8 cellular contexts compared by ENCODE assay signal in genomic region chr10:74589226-74589673, GRCh38.
DNase-seq lines count a peak whose midpoint lies in the region; ATAC-seq and TF ChIP-seq lines count a peak whose summit lies in the region.

No MANE protein-coding gene starts in this region.

- no peak overlapping the region for H2AFZ ChIP-seq in OCI-LY1 (ENCODE audit: low read length)

- H3K27me3 ChIP-seq in BLaER1, result no peaks in the 10 kb centered on the region
- no peaks in the 10 kb centered on the region for H3K27me3 ChIP-seq in OCI-LY1 (ENCODE audit: insufficient read depth, low read length)
- no peaks in the 10 kb centered on the region for H3K27me3 ChIP-seq in stomach smooth muscle (ENCODE audit: control insufficient read depth in 1 of 2, insufficient read depth in 2 of 2, low read length in 2 of 2)

- H4K20me1 ChIP-seq in BLaER1 (no peaks in the 10 kb centered on the region), OCI-LY1 (ENCODE audit: insufficient read depth, low read length) (no peaks in the 10 kb centered on the region)

- H3K9ac ChIP-seq in BLaER1 (no peak overlapping the region), OCI-LY1 (ENCODE audit: low read length) (no peak overlapping the region), stomach smooth muscle (ENCODE audit: low read length in 2 of 2) (peak overlapping the region in 1 of 2 donors; percentile 4)

- H3K4me3 ChIP-seq in BLaER1, result no peak overlapping the region
- H3K4me3 ChIP-seq in OCI-LY1 (ENCODE audit: low read depth, low read length, poor library complexity, severe bottlenecking), result no peak overlapping the region
- H3K4me3 ChIP-seq in stomach smooth muscle (ENCODE audit: low read length in 2 of 2), result no peak overlapping the region

- H3K36me3 ChIP-seq in BLaER1 (no peaks in the 10 kb centered on the region), OCI-LY1 (ENCODE audit: insufficient read depth, low read length) (peaks cover 4% of the 10 kb centered on the region; the same call in 1 of the 2 replicates), stomach smooth muscle (ENCODE audit: control insufficient read depth in 2 of 2, insufficient read depth in 2 of 2, low read length in 2 of 2) (no peaks in the 10 kb centered on the region)

- no peak for TF ChIP-seq CTCF in OCI-LY1 (IDR thresholded peaks at IDR 0.05; ENCODE audit: low read length)

- no peaks in the 10 kb centered on the region for H3K9me2 ChIP-seq in OCI-LY1 (ENCODE audit: low read depth, low read length)

- no peaks in the 10 kb centered on the region for H3K9me3 ChIP-seq in BLaER1
- H3K9me3 ChIP-seq in OCI-LY1 (ENCODE audit: low read length), result no peaks in the 10 kb centered on the region
- H3K9me3 ChIP-seq in stomach smooth muscle (ENCODE audit: control insufficient read depth in 2 of 2, low read length in 2 of 2), result no peaks in the 10 kb centered on the region

- H3K79me2 ChIP-seq in OCI-LY1 (ENCODE audit: insufficient read depth, low read length), result no peaks in the 10 kb centered on the region

- H3K27ac ChIP-seq in BLaER1, result peak overlapping the region; percentile 69
- peak overlapping the region; percentile 86 for H3K27ac ChIP-seq in OCI-LY1 (ENCODE audit: low read depth, low read length, poor library complexity, severe bottlenecking)
- peak overlapping the region; percentile 6 for H3K27ac ChIP-seq in stomach smooth muscle (ENCODE audit: low read length)

- peak; percentile 72 to 77 for DNase-seq in activated T-helper 1 cell treated with anti-CD3 and anti-CD28 coated beads, Interleukin-2, amount 50 U/mL, for 16 hours (ENCODE audit: low read depth in 1 of 2, low spot score in 1 of 2)
- DNase-seq in fibroblast of peridontal ligament (ENCODE audit: extremely low read depth) (peak; percentile 99), nucleus accumbens (lab: John Stamatoyannopoulos, UW) (peak in 54 of 56 donors; percentile 3 to 93 (median 70))

- peaks cover 75% of the 10 kb centered on the region for H3K4me1 ChIP-seq in BLaER1
- peaks cover 60% of the 10 kb centered on the region for H3K4me1 ChIP-seq in OCI-LY1 (ENCODE audit: insufficient read depth, low read length, severe bottlenecking)
- H3K4me1 ChIP-seq in stomach smooth muscle (ENCODE audit: control insufficient read depth, insufficient read depth, low read length), result peaks cover 15% of the 10 kb centered on the region

- ATAC-seq in HG03159 (IDR thresholded peaks at IDR 0.05; ENCODE audit: unreplicated experiment), result peak; percentile 42
- no peak for ATAC-seq in GM18873 (IDR thresholded peaks at IDR 0.05; ENCODE audit: low FRiP score, unreplicated experiment)

- H3K4me2 ChIP-seq in BLaER1, result peak overlapping the region; percentile 56
- peak overlapping the region; percentile 24; the same call in 1 of the 2 replicates for H3K4me2 ChIP-seq in OCI-LY1 (ENCODE audit: low read length)

- H3F3A ChIP-seq in OCI-LY1 (ENCODE audit: insufficient read depth, low read length), result no peaks in the 10 kb centered on the region

Comparison
In these comparisons a context has a peak if more than half of its experiments do, and no peak if none do; other contexts are left out.
1. H3K27ac ChIP-seq: peak in every context shown above with its lines; median percentile 86 in OCI-LY1; 69 in BLaER1; 6 in stomach smooth muscle.